ENCODE assay signal across 7 cellular contexts in the genomic region with DNA sequence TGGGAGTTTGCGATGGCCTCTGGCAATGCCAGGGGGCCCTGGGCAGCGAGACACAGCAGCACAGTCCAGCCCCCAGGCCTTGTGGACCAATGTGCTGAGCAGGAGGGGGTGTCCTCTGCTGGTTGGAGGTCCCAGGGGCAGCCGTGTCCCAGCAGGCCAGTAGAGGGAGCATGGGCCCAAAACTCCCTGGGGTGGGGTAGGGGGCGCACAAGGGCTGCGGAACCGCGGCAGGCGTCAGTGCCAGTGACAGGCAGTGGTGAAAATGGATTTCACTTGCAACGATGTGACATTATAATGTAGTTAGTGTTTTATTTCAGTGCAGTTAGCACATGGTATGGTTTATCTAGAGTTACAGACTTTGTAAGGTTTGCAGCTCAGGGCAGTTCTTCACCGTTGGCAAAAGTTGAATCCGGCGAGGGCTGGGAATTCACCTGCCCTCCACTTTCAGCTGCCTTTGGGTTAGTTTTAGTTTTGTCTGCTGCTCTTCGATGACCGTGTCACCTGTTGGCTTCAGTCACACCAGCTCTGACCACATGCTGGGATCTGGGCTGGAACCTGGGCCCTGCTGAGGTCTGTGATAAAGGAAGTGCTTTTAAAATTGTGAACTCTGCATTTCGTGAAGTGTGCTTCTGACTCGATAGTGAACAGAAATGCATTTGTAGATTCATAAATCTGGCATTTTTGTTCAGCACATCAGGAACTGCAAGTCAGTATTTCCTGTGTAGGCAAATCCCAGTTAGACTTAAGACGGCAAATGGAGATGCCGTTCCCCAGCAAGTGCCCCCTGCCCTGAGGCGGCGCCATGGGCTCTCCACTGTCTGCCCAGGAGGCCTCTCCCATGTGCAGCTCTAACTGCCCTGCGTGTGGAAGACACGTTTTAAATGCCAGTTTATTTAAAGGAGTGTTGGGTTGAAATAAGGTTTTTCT. TPM values are rescaled to one million over a fixed set of nuclear protein-coding genes. Genes with fewer than 3 reads are reported as not detected.
DNase-seq lines count a peak whose midpoint lies in the region; ATAC-seq, FAIRE-seq and TF ChIP-seq lines count a peak whose summit lies in the region.

No MANE protein-coding gene starts in this region.

- H3K27ac Mint-ChIP-seq in T-helper 17 cell, result peak overlapping the region; percentile 39

- no peak for TF ChIP-seq POLR2A in GM12892 (IDR thresholded peaks at IDR 0.05; ENCODE audit: low read depth, low read length)

- DNase-seq in GM12892 (ENCODE audit: insufficient read length) (peak; percentile 68), T-helper 17 cell (peak in 2 of 3 donors; percentile 28 to 44), anterior cingulate cortex (lab: John Stamatoyannopoulos, UW) (peak in 51 of 58 donors; percentile 9 to 77 (median 41)), hypothalamus (lab: John Stamatoyannopoulos, UW) (peak in 44 of 51 donors; percentile 13 to 77 (median 50))
- peak; percentile 61 for DNase-seq in Jurkat, Clone E6-1 (ENCODE audit: low read depth, low spot score)
- DNase-seq in stimulated activated CD4-positive, alpha-beta T cell treated with anti-CD3 and anti-CD28 coated beads, Interleukin-12 subunit alpha, Interleukin-12 subunit beta, amount 100 ng/mL, for 4 hours, result peak; percentile 50

- no peak overlapping the region for H3K4me3 ChIP-seq in Jurkat, Clone E6-1 (ENCODE audit: low read length)

- ATAC-seq in T-helper 17 cell, result peak; percentile 83
- no peak for ATAC-seq in GM19035 (IDR thresholded peaks at IDR 0.05; ENCODE audit: unreplicated experiment)

- H3K4me3 Mint-ChIP-seq in T-helper 17 cell, result no peak overlapping the region

- H3K36me3 Mint-ChIP-seq in T-helper 17 cell (ENCODE audit: low read depth), result no peaks in the 10 kb centered on the region

- H3K4me1 Mint-ChIP-seq in T-helper 17 cell, result peaks cover 2% of the 10 kb centered on the region

- no peaks in the 10 kb centered on the region for H3K27me3 Mint-ChIP-seq in T-helper 17 cell

- peak; percentile 60 for FAIRE-seq in GM12892 (lab: Jason Lieb, UNC)

- H3K9me3 ChIP-seq in T-helper 17 cell (ENCODE audit: control insufficient read depth, low read length, poor library complexity, severe bottlenecking), result no peaks in the 10 kb centered on the region

RNA-seq across cellular contexts. Expression of gene PYGB, which starts 46.8 kb away (rescaled TPM):
- 9.1 TPM for polyA plus RNA-seq in GM12892 (2012; ENCODE audit: missing spikeins)
- 29.3 TPM for polyA plus RNA-seq in Jurkat, Clone E6-1 (2012; ENCODE audit: insufficient read depth, insufficient read length)
- 10 to 100 TPM; 28.6 to 53.1 TPM for total RNA-seq in T-helper 17 cell
